Comparison of ENCODE assay signal across 3 cellular contexts in genomic region chr20:25209400-25209799, GRCh38.
"Had no signal": no experiment of that assay in that cellular context is flagged by ENCODE, and none has a peak within 500 bp of the region (broad histone marks: within the 10 kb centered on the region; RNA-seq: fewer than 3 reads in every experiment).

No MANE protein-coding gene starts in this region.

- DNase-seq: GDM1, GF-D8 had no signal

- ATAC-seq: GM12878 had no signal

- H3K4me3 ChIP-seq: GM12878 had no signal
